Comparison of ENCODE assay signal across 19 cellular contexts in genomic region chr1:157407917-157408525, GRCh38.
"Had no signal": no experiment of that assay in that cellular context is flagged by ENCODE, and none has a peak within 500 bp of the region (broad histone marks: within the 10 kb centered on the region; RNA-seq: fewer than 3 reads in every experiment).

No MANE protein-coding gene starts in this region.

- H3K4me3 ChIP-seq: cardiac muscle cell, esophagus squamous epithelium, sigmoid colon, tibial nerve, vagina had no signal

- H3K9me3 ChIP-seq: esophagus squamous epithelium, sigmoid colon, tibial nerve, vagina had no signal

- H2AFZ ChIP-seq: parathyroid adenoma had no signal

- H3K36me3 ChIP-seq: cardiac muscle cell, esophagus squamous epithelium, sigmoid colon, tibial nerve, vagina had no signal

- H3K79me2 ChIP-seq: parathyroid adenoma had no signal

- H3K27me3 ChIP-seq: cardiac muscle cell, esophagus squamous epithelium, sigmoid colon, tibial nerve, vagina had no signal

- H3K9ac ChIP-seq: parathyroid adenoma had no signal

- ATAC-seq: activated T-helper 17 cell treated with anti-CD3 and anti-CD28 coated beads, Interleukin-2, amount 50 U/mL, for 72 hours; effector memory CD8-positive, alpha-beta T cell; left cardiac atrium had no signal

- H3K27ac ChIP-seq: cardiac muscle cell, esophagus squamous epithelium, parathyroid adenoma, sigmoid colon, tibial nerve, vagina had no signal

- H3K4me1 ChIP-seq: esophagus squamous epithelium, parathyroid adenoma, sigmoid colon, tibial nerve, vagina had no signal

- DNase-seq: activated B cell treated with CpG ODN at 0.5 μM for 24 hours; activated CD4-positive, alpha-beta memory T cell treated with anti-CD3 and anti-CD28 coated beads, Interleukin-2, amount 10 ng/mL, durations not matched to agents 7 days and 5 days; activated CD4-positive, alpha-beta T cell treated with anti-CD3 and anti-CD28 coated beads for 4 hours; activated naive CD4-positive, alpha-beta T cell; activated naive CD8-positive, alpha-beta T cell treated with anti-CD3 and anti-CD28 coated beads for 36 hours; activated T-cell treated with anti-CD3 and anti-CD28 coated beads, Interleukin-2, amount 50 U/mL, for 1 hour; amniotic stem cell; effector memory CD8-positive, alpha-beta T cell; esophagus squamous epithelium; left cardiac atrium; mesendoderm; sigmoid colon; stimulated activated CD8-positive, alpha-beta memory T cell treated with anti-CD3 and anti-CD28 coated beads, Interleukin-4, amount 100 ng/mL, for 48 hours; stimulated activated naive CD4-positive, alpha-beta T cell treated with Interleukin-2 at 50 U/mL for 16 hours had no signal
